ENCODE assay signal across 1 cellular context in the genomic region with DNA sequence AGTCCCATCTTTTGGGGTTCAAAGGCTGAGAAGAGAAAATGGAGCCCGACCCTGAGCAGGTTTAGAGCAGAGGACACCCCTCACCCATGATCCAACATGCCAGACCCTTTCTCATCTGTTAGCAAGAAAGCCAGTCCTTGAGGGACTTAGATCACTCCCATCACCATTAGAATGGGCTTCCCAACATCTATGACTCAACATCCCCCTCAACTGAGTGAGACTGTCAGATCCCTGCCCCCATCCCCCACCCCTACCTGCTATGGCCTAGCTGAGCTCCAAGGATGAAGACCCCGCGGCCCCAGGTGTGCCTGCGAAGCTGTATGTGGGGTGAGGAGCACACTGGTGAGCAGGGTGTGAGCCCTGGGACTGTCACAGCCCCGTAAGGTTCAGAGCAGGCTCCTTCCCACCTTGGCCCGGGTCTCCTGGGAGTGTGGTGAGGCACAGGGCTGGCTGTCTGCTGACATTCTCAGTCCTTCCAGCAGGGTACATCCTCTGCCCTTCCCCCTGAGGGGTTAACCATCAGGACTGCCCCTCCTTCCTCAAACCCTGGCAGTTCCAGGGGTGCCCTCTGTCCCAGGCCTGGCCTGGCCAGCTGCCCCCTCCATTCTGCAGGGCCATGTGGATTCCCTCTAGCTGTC.
TF ChIP-seq lines count a peak whose summit lies in the region.

No MANE protein-coding gene starts in this region.

TF ChIP-seq in SK-N-SH treated with all-trans-retinoic acid at 6 μM for 48 hours, 23 proteins besides CTCF, POLR2A, EP300 and RAD21 (continued from another document):
- TF ChIP-seq, protein P1, sequence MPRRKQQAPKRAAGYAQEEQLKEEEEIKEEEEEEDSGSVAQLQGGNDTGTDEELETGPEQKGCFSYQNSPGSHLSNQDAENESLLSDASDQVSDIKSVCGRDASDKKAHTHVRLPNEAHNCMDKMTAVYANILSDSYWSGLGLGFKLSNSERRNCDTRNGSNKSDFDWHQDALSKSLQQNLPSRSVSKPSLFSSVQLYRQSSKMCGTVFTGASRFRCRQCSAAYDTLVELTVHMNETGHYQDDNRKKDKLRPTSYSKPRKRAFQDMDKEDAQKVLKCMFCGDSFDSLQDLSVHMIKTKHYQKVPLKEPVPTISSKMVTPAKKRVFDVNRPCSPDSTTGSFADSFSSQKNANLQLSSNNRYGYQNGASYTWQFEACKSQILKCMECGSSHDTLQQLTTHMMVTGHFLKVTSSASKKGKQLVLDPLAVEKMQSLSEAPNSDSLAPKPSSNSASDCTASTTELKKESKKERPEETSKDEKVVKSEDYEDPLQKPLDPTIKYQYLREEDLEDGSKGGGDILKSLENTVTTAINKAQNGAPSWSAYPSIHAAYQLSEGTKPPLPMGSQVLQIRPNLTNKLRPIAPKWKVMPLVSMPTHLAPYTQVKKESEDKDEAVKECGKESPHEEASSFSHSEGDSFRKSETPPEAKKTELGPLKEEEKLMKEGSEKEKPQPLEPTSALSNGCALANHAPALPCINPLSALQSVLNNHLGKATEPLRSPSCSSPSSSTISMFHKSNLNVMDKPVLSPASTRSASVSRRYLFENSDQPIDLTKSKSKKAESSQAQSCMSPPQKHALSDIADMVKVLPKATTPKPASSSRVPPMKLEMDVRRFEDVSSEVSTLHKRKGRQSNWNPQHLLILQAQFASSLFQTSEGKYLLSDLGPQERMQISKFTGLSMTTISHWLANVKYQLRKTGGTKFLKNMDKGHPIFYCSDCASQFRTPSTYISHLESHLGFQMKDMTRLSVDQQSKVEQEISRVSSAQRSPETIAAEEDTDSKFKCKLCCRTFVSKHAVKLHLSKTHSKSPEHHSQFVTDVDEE (CRISPR knock-in tag; IDR thresholded peaks at IDR 0.05): no peak
- TF ChIP-seq ESRRG (CRISPR knock-in tag; IDR thresholded peaks at IDR 0.05): no peak
- no peak for TF ChIP-seq OSR1 (CRISPR knock-in tag; IDR thresholded peaks at IDR 0.05)
- no peak for TF ChIP-seq RARB (CRISPR knock-in tag; IDR thresholded peaks at IDR 0.05)
